8 cellular contexts compared by ENCODE assay signal in the genomic region with DNA sequence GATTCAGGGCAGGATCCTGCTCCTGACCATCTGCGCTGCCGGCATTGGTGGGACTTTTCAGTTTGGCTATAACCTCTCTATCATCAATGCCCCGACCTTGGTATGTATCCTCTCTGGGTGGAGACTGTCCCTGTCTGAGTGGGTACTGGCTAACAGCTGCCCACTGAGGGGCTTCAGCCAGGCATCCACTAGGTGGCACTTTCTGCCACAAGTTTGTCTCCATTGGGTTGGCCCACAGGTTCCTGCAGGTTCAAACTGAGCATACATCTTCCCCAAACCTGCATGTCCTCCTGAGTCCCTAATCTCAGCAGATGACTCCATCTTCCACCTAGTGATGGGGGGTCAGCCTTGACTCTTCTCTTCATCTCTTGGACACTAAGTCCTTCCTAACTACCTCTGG. TPM values are rescaled to one million over a fixed set of nuclear protein-coding genes. Genes with fewer than 3 reads are reported as not detected.
DNase-seq lines count a peak whose midpoint lies in the region; ATAC-seq, FAIRE-seq and TF ChIP-seq lines count a peak whose summit lies in the region.

No MANE protein-coding gene starts in this region.

- POLR2A ChIA-PET in CD4-positive, alpha-beta T cell (lab: Charles Lee), result no interaction called here

- H3K27ac ChIP-seq in CD4-positive, alpha-beta T cell (ENCODE audit: low read depth, low read length), result no peak overlapping the region

- peak in 4 of 10 experiments; percentile 16 to 27 (median 23) for DNase-seq in CD4-positive, alpha-beta T cell
- DNase-seq in GM18507 (ENCODE audit: extremely low spot score, insufficient read length, low read depth), result no peak
- DNase-seq in NCI-H2227 (lab: John Stamatoyannopoulos, UW; ENCODE audit: unreplicated experiment), result peak; percentile 53
- DNase-seq in activated naive CD4-positive, alpha-beta T cell treated with anti-CD3 and anti-CD28 coated beads, Interleukin-2, amount 10 ng/mL, durations not matched to agents 7 days and 5 days, result peak; percentile 72
- peak; percentile 68 for DNase-seq in left kidney (ENCODE audit: low read depth, low spot score)

- peak overlapping the region; percentile 42 for H3K4me3 Mint-ChIP-seq in CD4-positive, alpha-beta T cell
- no peak overlapping the region for H3K4me3 Mint-ChIP-seq in activated naive CD4-positive, alpha-beta T cell treated with anti-CD3 and anti-CD28 coated beads, Interleukin-2, amount 10 ng/mL, durations not matched to agents 7 days and 5 days
- no peak overlapping the region for H3K4me3 Mint-ChIP-seq in activated T-helper 17 cell treated with anti-CD3 and anti-CD28 coated beads, Interleukin-2, amount 50 U/mL, for 72 hours

- TF ChIP-seq CTCF in CD4-positive, alpha-beta T cell (IDR thresholded peaks at IDR 0.05), result peak; percentile 26

- H3K36me3 Mint-ChIP-seq in CD4-positive, alpha-beta T cell (ENCODE audit: low read depth), result peaks cover 20% of the 10 kb centered on the region
- no peaks in the 10 kb centered on the region for H3K36me3 Mint-ChIP-seq in activated naive CD4-positive, alpha-beta T cell treated with anti-CD3 and anti-CD28 coated beads, Interleukin-2, amount 10 ng/mL, durations not matched to agents 7 days and 5 days
- H3K36me3 Mint-ChIP-seq in activated T-helper 17 cell treated with anti-CD3 and anti-CD28 coated beads, Interleukin-2, amount 50 U/mL, for 72 hours (ENCODE audit: low read depth), result no peaks in the 10 kb centered on the region

- H3K4me1 Mint-ChIP-seq in CD4-positive, alpha-beta T cell (ENCODE audit: low read depth), result peaks cover 20% of the 10 kb centered on the region
- H3K4me1 Mint-ChIP-seq in activated naive CD4-positive, alpha-beta T cell treated with anti-CD3 and anti-CD28 coated beads, Interleukin-2, amount 10 ng/mL, durations not matched to agents 7 days and 5 days, result peaks cover 24% of the 10 kb centered on the region
- H3K4me1 Mint-ChIP-seq in activated T-helper 17 cell treated with anti-CD3 and anti-CD28 coated beads, Interleukin-2, amount 50 U/mL, for 72 hours, result peaks cover 5% of the 10 kb centered on the region

- no peak overlapping the region for H3K27ac Mint-ChIP-seq in CD4-positive, alpha-beta T cell
- H3K27ac Mint-ChIP-seq in activated naive CD4-positive, alpha-beta T cell treated with anti-CD3 and anti-CD28 coated beads, Interleukin-2, amount 10 ng/mL, durations not matched to agents 7 days and 5 days, result no peak overlapping the region
- H3K27ac Mint-ChIP-seq in activated T-helper 17 cell treated with anti-CD3 and anti-CD28 coated beads, Interleukin-2, amount 50 U/mL, for 72 hours, result no peak overlapping the region

- ATAC-seq in CD4-positive, alpha-beta T cell (ENCODE audit: poor library complexity), result no peak
- ATAC-seq in GM19463 (IDR thresholded peaks at IDR 0.05; ENCODE audit: unreplicated experiment), result no peak
- ATAC-seq in activated T-helper 17 cell treated with anti-CD3 and anti-CD28 coated beads, Interleukin-2, amount 50 U/mL, for 72 hours (replicated peaks), result no peak
- no peak for ATAC-seq in GM19397 (IDR thresholded peaks at IDR 0.05; ENCODE audit: unreplicated experiment)

- no peaks in the 10 kb centered on the region for H3K27me3 ChIP-seq in CD4-positive, alpha-beta T cell (ENCODE audit: control insufficient read depth, insufficient read depth, low read length)

- no peaks in the 10 kb centered on the region for H3K9me3 ChIP-seq in CD4-positive, alpha-beta T cell (ENCODE audit: control insufficient read depth, low read length)

- intact Hi-C loops in CD4-positive, alpha-beta T cell (cut with DNase I, micrococcal nuclease), result loop anchor here in 1 of 2 experiments (5.0 kb wide), 1 partner anchor 90 kb away; no protein-coding TSS in a partner anchor

- FAIRE-seq in GM18507 (lab: Jason Lieb, UNC), result peak; percentile 77

- CTCF ChIA-PET in CD4-positive, alpha-beta T cell (lab: Charles Lee), result no interaction called here
- CTCF ChIA-PET in activated naive CD4-positive, alpha-beta T cell treated with anti-CD3 and anti-CD28 coated beads, Interleukin-2, amount 10 ng/mL, durations not matched to agents 7 days and 5 days (lab: Charles Lee), result interaction anchor here (1.1 to 2.2 kb wide), 2 partner anchors 11 to 31 kb away, joined by 3 to 13 read pairs; partner anchors contain the start of gene MIF

- H3K27me3 Mint-ChIP-seq in CD4-positive, alpha-beta T cell, result no peaks in the 10 kb centered on the region
- peaks cover 12% of the 10 kb centered on the region for H3K27me3 Mint-ChIP-seq in activated naive CD4-positive, alpha-beta T cell treated with anti-CD3 and anti-CD28 coated beads, Interleukin-2, amount 10 ng/mL, durations not matched to agents 7 days and 5 days
- no peaks in the 10 kb centered on the region for H3K27me3 Mint-ChIP-seq in activated T-helper 17 cell treated with anti-CD3 and anti-CD28 coated beads, Interleukin-2, amount 50 U/mL, for 72 hours

- H3K9me3 Mint-ChIP-seq in CD4-positive, alpha-beta T cell, result no peaks in the 10 kb centered on the region
- no peaks in the 10 kb centered on the region for H3K9me3 Mint-ChIP-seq in activated naive CD4-positive, alpha-beta T cell treated with anti-CD3 and anti-CD28 coated beads, Interleukin-2, amount 10 ng/mL, durations not matched to agents 7 days and 5 days
- H3K9me3 Mint-ChIP-seq in activated T-helper 17 cell treated with anti-CD3 and anti-CD28 coated beads, Interleukin-2, amount 50 U/mL, for 72 hours, result no peaks in the 10 kb centered on the region

RNA-seq across cellular contexts. Expression of gene SLC2A11, which starts 4.4 kb away (rescaled TPM):
- total RNA-seq in CD4-positive, alpha-beta T cell, result 10 to 100 TPM in 1 of 2 experiments, 1 to 10 TPM in 1; 9.9 to 11.5 TPM
- total RNA-seq in activated T-helper 17 cell treated with anti-CD3 and anti-CD28 coated beads, Interleukin-2, amount 50 U/mL, for 72 hours, result 1 to 10 TPM; 3.8 to 5.9 TPM

RNA-seq across cellular contexts. Expression of gene DERL3, which starts 23.3 kb away (rescaled TPM):
- total RNA-seq in CD4-positive, alpha-beta T cell, result under 1 TPM; 0.66 to 0.98 TPM
- total RNA-seq in activated T-helper 17 cell treated with anti-CD3 and anti-CD28 coated beads, Interleukin-2, amount 50 U/mL, for 72 hours, result 1 to 10 TPM; 5.0 to 9.3 TPM

RNA-seq across cellular contexts. Expression of gene MIF, which starts 32.1 kb away (rescaled TPM):
- total RNA-seq in CD4-positive, alpha-beta T cell, result 100 to 1,000 TPM; 213 to 226 TPM
- 1,000 to 10,000 TPM; 1,250 to 1,556 TPM for total RNA-seq in activated T-helper 17 cell treated with anti-CD3 and anti-CD28 coated beads, Interleukin-2, amount 50 U/mL, for 72 hours

Comparison
In these comparisons a context has a peak if more than half of its experiments do, and no peak if none do; other contexts are left out.
1. RNA of gene MIF, which starts 32.1 kb away (total RNA-seq): 1,250 to 1,556 TPM in activated T-helper 17 cell treated with anti-CD3 and anti-CD28 coated beads, Interleukin-2, amount 50 U/mL, for 72 hours; 213 to 226 TPM in CD4-positive, alpha-beta T cell; every median in the first group is over 4 times any median in the second.